Comparison of ENCODE assay signal across 8 cellular contexts in genomic region chr5:52743970-52744369, GRCh38. TPM values are rescaled to one million over a fixed set of nuclear protein-coding genes. Genes with fewer than 3 reads are reported as not detected.
DNase-seq lines count a peak whose midpoint lies in the region; ATAC-seq, FAIRE-seq and TF ChIP-seq lines count a peak whose summit lies in the region.

No MANE protein-coding gene starts in this region.

- peaks cover 5 to 7% of the 10 kb centered on the region in 2 donors for H3K9me3 Mint-ChIP-seq in activated naive CD4-positive, alpha-beta T cell treated with anti-CD3 and anti-CD28 coated beads, Interleukin-2, amount 50 U/mL, for 72 hours

- no peak overlapping the region for H3K27ac ChIP-seq in small intestine (ENCODE audit: low read depth in 1 of 2, low read length in 1 of 2)

- peaks cover 0 to 6% of the 10 kb centered on the region in 2 donors for H3K36me3 Mint-ChIP-seq in activated naive CD4-positive, alpha-beta T cell treated with anti-CD3 and anti-CD28 coated beads, Interleukin-2, amount 50 U/mL, for 72 hours

- FAIRE-seq in small intestine (lab: Jason Lieb, UNC), result no peak

- H3K27ac Mint-ChIP-seq in activated naive CD4-positive, alpha-beta T cell treated with anti-CD3 and anti-CD28 coated beads, Interleukin-2, amount 50 U/mL, for 72 hours, result peak overlapping the region in 1 of 2 donors; percentile 61

- ATAC-seq in GM18868 (IDR thresholded peaks at IDR 0.05; ENCODE audit: unreplicated experiment) (peak; percentile 74), HG03342 (IDR thresholded peaks at IDR 0.05; ENCODE audit: unreplicated experiment) (peak; percentile 77), omental fat pad (ENCODE audit: low FRiP score) (no peak)
- peak; percentile 92 to 98 for ATAC-seq in activated naive CD4-positive, alpha-beta T cell treated with anti-CD3 and anti-CD28 coated beads, Interleukin-2, amount 50 U/mL, for 72 hours

- TF ChIP-seq CTCF in omental fat pad (IDR thresholded peaks at IDR 0.05), result no peak

- H3K36me3 ChIP-seq in small intestine (ENCODE audit: control insufficient read depth in 2 of 2, insufficient read depth in 2 of 2, low read length in 2 of 2), result no peaks in the 10 kb centered on the region

- H3K4me1 ChIP-seq in small intestine (ENCODE audit: control insufficient read depth in 2 of 2, insufficient read depth in 1 of 2, low read depth in 1 of 2, low read length in 1 of 2), result peaks cover 0 to 14% of the 10 kb centered on the region in 2 donors

- no peaks in the 10 kb centered on the region for H3K27me3 ChIP-seq in small intestine (ENCODE audit: control insufficient read depth in 2 of 2, insufficient read depth in 2 of 2, low read length in 2 of 2)

- DNase-seq in activated naive CD4-positive, alpha-beta T cell treated with anti-CD3 and anti-CD28 coated beads, Interleukin-2, amount 50 U/mL, for 72 hours (ENCODE audit: low spot score in 2 of 2), result peak in 1 of 2 donors; percentile 41
- DNase-seq in small intestine, result peak; percentile 60
- DNase-seq in cerebellar cortex (ENCODE audit: low spot score), result no peak
- DNase-seq in NCI-H1048 (lab: John Stamatoyannopoulos, UW), result no peak
- DNase-seq in omental fat pad (ENCODE audit: low spot score), result no peak
- no peak for DNase-seq in NCI-H2081 treated with DMSO at 0.1 percent for 48 hours (lab: John Stamatoyannopoulos, UW)

- H3K4me3 ChIP-seq in small intestine (ENCODE audit: low read depth in 1 of 2, low read length in 2 of 2), result no peak overlapping the region

- no peaks in the 10 kb centered on the region for H3K9me3 ChIP-seq in small intestine (ENCODE audit: control insufficient read depth, low read depth)

- 21 to 74% (median 43%) methylated on average over 1 of the region's 1 CpG for WGBS in small intestine, 3 donors

RNA-seq across cellular contexts. Expression of gene ITGA1, which starts 43.7 kb away (rescaled TPM):
- total RNA-seq in activated naive CD4-positive, alpha-beta T cell treated with anti-CD3 and anti-CD28 coated beads, Interleukin-2, amount 50 U/mL, for 72 hours, result 1 to 10 TPM; 6.0 TPM
- 1 to 10 TPM; 1.6 to 7.5 (median 2.4) TPM for polyA plus RNA-seq in small intestine
- 100 to 1,000 TPM in 1 of 4 donors, 10 to 100 TPM in 3; 23.0 to 181 (median 55.0) TPM for total RNA-seq in omental fat pad

RNA-seq across cellular contexts. Expression of gene PELO, which starts 43.7 kb away (rescaled TPM):
- 10 to 100 TPM; 17.5 to 23.0 TPM for total RNA-seq in activated naive CD4-positive, alpha-beta T cell treated with anti-CD3 and anti-CD28 coated beads, Interleukin-2, amount 50 U/mL, for 72 hours
- 1 to 10 TPM; 4.0 to 9.7 (median 9.0) TPM for polyA plus RNA-seq in small intestine
- total RNA-seq in omental fat pad, result 10 to 100 TPM; 11.9 to 33.2 (median 30.7) TPM
